Comparison of ENCODE assay signal across 11 cellular contexts in the genomic region with DNA sequence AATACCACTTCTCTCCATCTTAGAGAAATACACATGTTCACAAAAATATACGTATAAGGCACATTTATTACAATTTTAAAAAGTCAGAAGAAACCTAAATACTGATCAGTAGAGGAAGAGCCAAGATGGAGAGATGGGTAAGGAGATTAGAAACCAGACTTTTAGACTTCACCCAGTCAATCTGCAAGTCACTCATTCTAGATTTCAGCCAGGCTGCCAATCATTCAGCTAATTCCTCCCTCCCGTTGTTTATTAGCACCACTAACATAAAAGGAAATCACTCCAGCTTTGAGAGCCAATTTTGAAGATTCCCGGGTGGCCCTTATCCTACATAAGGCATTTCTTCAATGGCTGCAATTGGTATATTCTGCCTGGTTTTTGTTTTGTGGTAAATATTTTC.
"Had no signal": no experiment of that assay in that cellular context is flagged by ENCODE, and none has a peak within 500 bp of the region (broad histone marks: within the 10 kb centered on the region; RNA-seq: fewer than 3 reads in every experiment).

No MANE protein-coding gene starts in this region.

- H3K27ac ChIP-seq: lower lobe of right lung, ovary, psoas muscle, skin epidermis, spleen, thoracic aorta, tibial nerve, upper lobe of right lung, uterus had no signal

- H3K4me1 ChIP-seq: lower lobe of right lung, spleen, upper lobe of right lung, uterus had no signal

- H3K9me3 ChIP-seq: lower lobe of right lung, ovary, psoas muscle, spleen, thoracic aorta, tibial nerve, upper lobe of right lung, uterus had no signal

- H3K27me3 ChIP-seq: ovary, spleen, tibial nerve, upper lobe of right lung, uterus had no signal

- DNase-seq: cortex of kidney had no signal

- H3K36me3 ChIP-seq: lower lobe of right lung, ovary, spleen, thoracic aorta, tibial nerve, upper lobe of right lung, uterus had no signal

- H3K4me3 ChIP-seq: lower lobe of right lung, ovary, psoas muscle, skin epidermis, spleen, thoracic aorta, tibial nerve, upper lobe of right lung, uterus had no signal

- FAIRE-seq: frontal cortex had no signal
